In the genomic region with DNA sequence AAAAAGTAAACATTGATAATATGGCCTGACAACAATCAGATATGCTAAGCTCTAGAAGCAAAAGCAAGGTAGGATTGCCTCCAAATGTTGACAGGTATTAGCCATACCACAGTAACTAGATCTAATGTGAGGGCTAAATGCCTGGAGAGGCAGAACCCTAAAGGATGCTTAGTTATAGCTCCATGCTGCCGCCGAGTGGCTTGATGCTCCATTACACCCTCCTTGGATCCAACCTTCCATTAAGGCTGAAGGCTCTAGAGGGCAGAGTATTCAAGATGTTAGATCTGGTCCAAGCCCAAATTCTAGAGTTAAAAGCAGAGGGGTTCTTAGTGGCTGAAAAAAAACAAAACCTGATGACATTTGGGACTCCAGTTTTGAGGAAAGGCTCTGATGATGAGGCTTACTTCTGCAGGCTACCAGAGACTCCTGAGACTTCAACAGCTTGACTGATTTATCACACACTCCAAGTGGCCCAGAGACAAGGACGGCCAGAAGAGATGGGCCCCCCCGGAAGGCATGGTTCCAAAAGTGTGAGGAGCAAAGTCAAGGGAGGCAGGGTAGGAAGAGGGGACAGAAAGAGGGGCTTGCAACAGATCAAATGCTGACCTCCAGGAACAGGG, we compare ENCODE assay signal across 1 cellular context.
TF ChIP-seq lines count a peak whose summit lies in the region.

No MANE protein-coding gene starts in this region.

TF ChIP-seq in K562, 482 proteins besides CTCF, POLR2A, EP300 and RAD21 (continued from another document):
- TF ChIP-seq, protein P1, sequence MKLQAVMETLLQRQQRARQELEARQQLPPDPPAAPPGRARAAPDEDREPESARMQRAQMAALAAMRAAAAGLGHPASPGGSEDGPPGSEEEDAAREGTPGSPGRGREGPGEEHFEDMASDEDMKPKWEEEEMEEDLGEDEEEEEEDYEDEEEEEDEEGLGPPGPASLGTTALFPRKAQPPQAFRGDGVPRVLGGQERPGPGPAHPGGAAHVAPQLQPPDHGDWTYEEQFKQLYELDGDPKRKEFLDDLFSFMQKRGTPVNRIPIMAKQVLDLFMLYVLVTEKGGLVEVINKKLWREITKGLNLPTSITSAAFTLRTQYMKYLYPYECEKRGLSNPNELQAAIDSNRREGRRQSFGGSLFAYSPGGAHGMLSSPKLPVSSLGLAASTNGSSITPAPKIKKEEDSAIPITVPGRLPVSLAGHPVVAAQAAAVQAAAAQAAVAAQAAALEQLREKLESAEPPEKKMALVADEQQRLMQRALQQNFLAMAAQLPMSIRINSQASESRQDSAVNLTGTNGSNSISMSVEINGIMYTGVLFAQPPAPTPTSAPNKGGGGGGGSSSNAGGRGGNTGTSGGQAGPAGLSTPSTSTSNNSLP (IDR thresholded peaks at IDR 0.05; ENCODE audit: borderline replicate concordance, low read depth, low read length) = peak; percentile 53; the same call in 1 of the 2 replicates
- TF ChIP-seq, protein P2, sequence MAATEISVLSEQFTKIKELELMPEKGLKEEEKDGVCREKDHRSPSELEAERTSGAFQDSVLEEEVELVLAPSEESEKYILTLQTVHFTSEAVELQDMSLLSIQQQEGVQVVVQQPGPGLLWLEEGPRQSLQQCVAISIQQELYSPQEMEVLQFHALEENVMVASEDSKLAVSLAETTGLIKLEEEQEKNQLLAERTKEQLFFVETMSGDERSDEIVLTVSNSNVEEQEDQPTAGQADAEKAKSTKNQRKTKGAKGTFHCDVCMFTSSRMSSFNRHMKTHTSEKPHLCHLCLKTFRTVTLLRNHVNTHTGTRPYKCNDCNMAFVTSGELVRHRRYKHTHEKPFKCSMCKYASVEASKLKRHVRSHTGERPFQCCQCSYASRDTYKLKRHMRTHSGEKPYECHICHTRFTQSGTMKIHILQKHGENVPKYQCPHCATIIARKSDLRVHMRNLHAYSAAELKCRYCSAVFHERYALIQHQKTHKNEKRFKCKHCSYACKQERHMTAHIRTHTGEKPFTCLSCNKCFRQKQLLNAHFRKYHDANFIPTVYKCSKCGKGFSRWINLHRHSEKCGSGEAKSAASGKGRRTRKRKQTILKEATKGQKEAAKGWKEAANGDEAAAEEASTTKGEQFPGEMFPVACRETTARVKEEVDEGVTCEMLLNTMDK (IDR thresholded peaks at IDR 0.05; ENCODE audit: borderline replicate concordance, insufficient read depth, low read depth, low read length, poor library complexity, severe bottlenecking) = peak; percentile 28
- no peak for TF ChIP-seq NFRKB (IDR thresholded peaks at IDR 0.05; ENCODE audit: low read depth)
- TF ChIP-seq, protein P3, sequence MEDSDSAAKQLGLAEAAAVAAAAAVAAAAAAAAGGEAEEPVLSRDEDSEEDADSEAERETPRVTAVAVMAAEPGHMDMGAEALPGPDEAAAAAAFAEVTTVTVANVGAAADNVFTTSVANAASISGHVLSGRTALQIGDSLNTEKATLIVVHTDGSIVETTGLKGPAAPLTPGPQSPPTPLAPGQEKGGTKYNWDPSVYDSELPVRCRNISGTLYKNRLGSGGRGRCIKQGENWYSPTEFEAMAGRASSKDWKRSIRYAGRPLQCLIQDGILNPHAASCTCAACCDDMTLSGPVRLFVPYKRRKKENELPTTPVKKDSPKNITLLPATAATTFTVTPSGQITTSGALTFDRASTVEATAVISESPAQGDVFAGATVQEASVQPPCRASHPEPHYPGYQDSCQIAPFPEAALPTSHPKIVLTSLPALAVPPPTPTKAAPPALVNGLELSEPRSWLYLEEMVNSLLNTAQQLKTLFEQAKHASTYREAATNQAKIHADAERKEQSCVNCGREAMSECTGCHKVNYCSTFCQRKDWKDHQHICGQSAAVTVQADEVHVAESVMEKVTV (CRISPR knock-in tag; IDR thresholded peaks at IDR 0.05) = peak; percentile 69
- peak; percentile 43; the same call in 1 of the 2 replicates for TF ChIP-seq ZNF239 (CRISPR knock-in tag; IDR thresholded peaks at IDR 0.05)
- TF ChIP-seq STAG1 (CRISPR knock-in tag; IDR thresholded peaks at IDR 0.05; ENCODE audit: borderline replicate concordance) = peak; percentile 38; the same call in 1 of the 2 replicates
- TF ChIP-seq NFE2 (IDR thresholded peaks at IDR 0.05; ENCODE audit: low read depth) = no peak
- 0 out of 2 replicates have a peak, but pooled peaks have one; percentile 13 for TF ChIP-seq CC2D1A (IDR thresholded peaks at IDR 0.05)
- TF ChIP-seq KLF1 (tag; IDR thresholded peaks at IDR 0.05) = no peak
- TF ChIP-seq NFE2L1 (tag; IDR thresholded peaks at IDR 0.05; ENCODE audit: borderline replicate concordance, low read depth) = no peak
- no peak for TF ChIP-seq RUNX1 (IDR thresholded peaks at IDR 0.05; ENCODE audit: low read depth)
- TF ChIP-seq ARID2 (IDR thresholded peaks at IDR 0.05) = 0 out of 2 replicates have a peak, but pooled peaks have one; percentile 33
- no peak for TF ChIP-seq TCF7 (IDR thresholded peaks at IDR 0.05; ENCODE audit: borderline replicate concordance)
- TF ChIP-seq TRIM24 (IDR thresholded peaks at IDR 0.05) = no peak
- TF ChIP-seq CREM (IDR thresholded peaks at IDR 0.05; ENCODE audit: low read depth) = 0 out of 2 replicates have a peak, but pooled peaks have one; percentile 12
- no peak for TF ChIP-seq TOE1 (IDR thresholded peaks at IDR 0.05; ENCODE audit: borderline replicate concordance)
- TF ChIP-seq TOE1 (CRISPR knock-in tag; IDR thresholded peaks at IDR 0.05; ENCODE audit: borderline replicate concordance, low read depth) = no peak
- no peak for TF ChIP-seq NUFIP1 (IDR thresholded peaks at IDR 0.05; ENCODE audit: partially characterized antibody)
- TF ChIP-seq, protein P4, sequence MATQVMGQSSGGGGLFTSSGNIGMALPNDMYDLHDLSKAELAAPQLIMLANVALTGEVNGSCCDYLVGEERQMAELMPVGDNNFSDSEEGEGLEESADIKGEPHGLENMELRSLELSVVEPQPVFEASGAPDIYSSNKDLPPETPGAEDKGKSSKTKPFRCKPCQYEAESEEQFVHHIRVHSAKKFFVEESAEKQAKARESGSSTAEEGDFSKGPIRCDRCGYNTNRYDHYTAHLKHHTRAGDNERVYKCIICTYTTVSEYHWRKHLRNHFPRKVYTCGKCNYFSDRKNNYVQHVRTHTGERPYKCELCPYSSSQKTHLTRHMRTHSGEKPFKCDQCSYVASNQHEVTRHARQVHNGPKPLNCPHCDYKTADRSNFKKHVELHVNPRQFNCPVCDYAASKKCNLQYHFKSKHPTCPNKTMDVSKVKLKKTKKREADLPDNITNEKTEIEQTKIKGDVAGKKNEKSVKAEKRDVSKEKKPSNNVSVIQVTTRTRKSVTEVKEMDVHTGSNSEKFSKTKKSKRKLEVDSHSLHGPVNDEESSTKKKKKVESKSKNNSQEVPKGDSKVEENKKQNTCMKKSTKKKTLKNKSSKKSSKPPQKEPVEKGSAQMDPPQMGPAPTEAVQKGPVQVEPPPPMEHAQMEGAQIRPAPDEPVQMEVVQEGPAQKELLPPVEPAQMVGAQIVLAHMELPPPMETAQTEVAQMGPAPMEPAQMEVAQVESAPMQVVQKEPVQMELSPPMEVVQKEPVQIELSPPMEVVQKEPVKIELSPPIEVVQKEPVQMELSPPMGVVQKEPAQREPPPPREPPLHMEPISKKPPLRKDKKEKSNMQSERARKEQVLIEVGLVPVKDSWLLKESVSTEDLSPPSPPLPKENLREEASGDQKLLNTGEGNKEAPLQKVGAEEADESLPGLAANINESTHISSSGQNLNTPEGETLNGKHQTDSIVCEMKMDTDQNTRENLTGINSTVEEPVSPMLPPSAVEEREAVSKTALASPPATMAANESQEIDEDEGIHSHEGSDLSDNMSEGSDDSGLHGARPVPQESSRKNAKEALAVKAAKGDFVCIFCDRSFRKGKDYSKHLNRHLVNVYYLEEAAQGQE (CRISPR knock-in tag; IDR thresholded peaks at IDR 0.05; ENCODE audit: low read depth) = no peak
- TF ChIP-seq ESRRB (CRISPR knock-in tag; IDR thresholded peaks at IDR 0.05; ENCODE audit: borderline replicate concordance) = no peak
- peak; percentile 79 for TF ChIP-seq SMC3 (conservative IDR thresholded peaks at IDR 0.05; ENCODE audit: insufficient read depth, low read depth, low read length)
- no peak for TF ChIP-seq MCM2 (IDR thresholded peaks at IDR 0.05; ENCODE audit: low read depth)
- TF ChIP-seq PML (IDR thresholded peaks at IDR 0.05; ENCODE audit: low read length) = 0 out of 2 replicates have a peak, but pooled peaks have one; percentile 13
- TF ChIP-seq CHD2 (IDR thresholded peaks at IDR 0.05; ENCODE audit: low read depth, low read length) = no peak
- no peak for TF ChIP-seq GABPB1 (CRISPR knock-in tag; IDR thresholded peaks at IDR 0.05)
- TF ChIP-seq, protein P5, sequence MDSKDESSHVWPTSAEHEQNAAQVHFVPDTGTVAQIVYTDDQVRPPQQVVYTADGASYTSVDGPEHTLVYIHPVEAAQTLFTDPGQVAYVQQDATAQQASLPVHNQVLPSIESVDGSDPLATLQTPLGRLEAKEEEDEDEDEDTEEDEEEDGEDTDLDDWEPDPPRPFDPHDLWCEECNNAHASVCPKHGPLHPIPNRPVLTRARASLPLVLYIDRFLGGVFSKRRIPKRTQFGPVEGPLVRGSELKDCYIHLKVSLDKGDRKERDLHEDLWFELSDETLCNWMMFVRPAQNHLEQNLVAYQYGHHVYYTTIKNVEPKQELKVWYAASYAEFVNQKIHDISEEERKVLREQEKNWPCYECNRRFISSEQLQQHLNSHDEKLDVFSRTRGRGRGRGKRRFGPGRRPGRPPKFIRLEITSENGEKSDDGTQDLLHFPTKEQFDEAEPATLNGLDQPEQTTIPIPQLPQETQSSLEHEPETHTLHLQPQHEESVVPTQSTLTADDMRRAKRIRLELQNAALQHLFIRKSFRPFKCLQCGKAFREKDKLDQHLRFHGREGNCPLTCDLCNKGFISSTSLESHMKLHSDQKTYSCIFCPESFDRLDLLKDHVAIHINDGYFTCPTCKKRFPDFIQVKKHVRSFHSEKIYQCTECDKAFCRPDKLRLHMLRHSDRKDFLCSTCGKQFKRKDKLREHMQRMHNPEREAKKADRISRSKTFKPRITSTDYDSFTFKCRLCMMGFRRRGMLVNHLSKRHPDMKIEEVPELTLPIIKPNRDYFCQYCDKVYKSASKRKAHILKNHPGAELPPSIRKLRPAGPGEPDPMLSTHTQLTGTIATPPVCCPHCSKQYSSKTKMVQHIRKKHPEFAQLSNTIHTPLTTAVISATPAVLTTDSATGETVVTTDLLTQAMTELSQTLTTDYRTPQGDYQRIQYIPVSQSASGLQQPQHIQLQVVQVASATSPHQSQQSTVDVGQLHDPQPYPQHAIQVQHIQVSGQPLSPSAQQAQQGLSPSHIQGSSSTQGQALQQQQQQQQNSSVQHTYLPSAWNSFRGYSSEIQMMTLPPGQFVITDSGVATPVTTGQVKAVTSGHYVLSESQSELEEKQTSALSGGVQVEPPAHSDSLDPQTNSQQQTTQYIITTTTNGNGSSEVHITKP (IDR thresholded peaks at IDR 0.05; ENCODE audit: partially characterized antibody) = peak; percentile 52
